Comparison of ENCODE assay signal across 9 cellular contexts in genomic region chr1:69737527-69738176, GRCh38.
A peak's percentile ranks its signal among the peaks of the same experiment; 100 is the strongest.
DNase-seq lines count a peak whose midpoint lies in the region; ATAC-seq and TF ChIP-seq lines count a peak whose summit lies in the region.
"Had no signal": no experiment of that assay in that cellular context is flagged by ENCODE, and none has a peak within 500 bp of the region (broad histone marks: within the 10 kb centered on the region; RNA-seq: fewer than 3 reads in every experiment).

No MANE protein-coding gene starts in this region.

- H3K27me3 ChIP-seq in NT2/D1 (ENCODE audit: insufficient read depth, insufficient read length) (no peaks in the 10 kb centered on the region), colonic mucosa (no peaks in the 10 kb centered on the region)

- peak; percentile 76 for ATAC-seq in GM21515 (IDR thresholded peaks at IDR 0.05; ENCODE audit: unreplicated experiment)

- H3K9me3 ChIP-seq in NT2/D1 (ENCODE audit: insufficient read depth, low read length) (peaks cover 11% of the 10 kb centered on the region), colonic mucosa (no peaks in the 10 kb centered on the region)

- no peaks in the 10 kb centered on the region for H3K9me3 Mint-ChIP-seq in activated CD4-positive, alpha-beta memory T cell treated with anti-CD3 and anti-CD28 coated beads for 36 hours

- in situ Hi-C loops in G401 (cut with HindIII; ENCODE audit: low sequenced_read_pairs) = no loop called here

- H3K4me3 ChIP-seq in NT2/D1 (ENCODE audit: insufficient read length, low read depth) (no peak overlapping the region), colonic mucosa (no peak overlapping the region)

- no peak overlapping the region for H3K9ac ChIP-seq in NT2/D1 (ENCODE audit: insufficient read length, low read depth)
- H3K9ac ChIP-seq in colonic mucosa (ENCODE audit: low read depth in 2 of 2, low read length in 2 of 2) = no peak overlapping the region

- TF ChIP-seq CTCF in colonic mucosa (IDR thresholded peaks at IDR 0.05) = peak; percentile 56

- no peaks in the 10 kb centered on the region for H3K4me1 ChIP-seq in NT2/D1 (ENCODE audit: insufficient read depth, insufficient read length)
- H3K4me1 ChIP-seq in colonic mucosa = no peaks in the 10 kb centered on the region

- CTCF ChIA-PET in activated CD4-positive, alpha-beta memory T cell treated with anti-CD3 and anti-CD28 coated beads for 36 hours (lab: Charles Lee) = interaction anchor here (0.6 to 1.8 kb wide), 5 partner anchors 206 to 1617 kb away, joined by 3 to 7 read pairs (median 4); no protein-coding TSS in a partner anchor

- H3K36me3 ChIP-seq in NT2/D1 (ENCODE audit: insufficient read depth, insufficient read length, low read length) = no peaks in the 10 kb centered on the region
- H3K36me3 ChIP-seq in colonic mucosa = no peaks in the 10 kb centered on the region

- no peak overlapping the region for H3K27ac Mint-ChIP-seq in activated CD4-positive, alpha-beta memory T cell treated with anti-CD3 and anti-CD28 coated beads for 36 hours
- H3K27ac Mint-ChIP-seq: activated naive CD8-positive, alpha-beta T cell had no signal

- POLR2A ChIA-PET in activated CD4-positive, alpha-beta memory T cell treated with anti-CD3 and anti-CD28 coated beads for 36 hours (lab: Charles Lee) = no interaction called here

- H3K4me3 Mint-ChIP-seq in activated CD4-positive, alpha-beta memory T cell treated with anti-CD3 and anti-CD28 coated beads for 36 hours = no peak overlapping the region
- H3K4me3 Mint-ChIP-seq: activated naive CD8-positive, alpha-beta T cell had no signal

- intact Hi-C loops in colonic mucosa (cut with DNase I) = loop anchor here (5.0 kb wide), 1 partner anchor 1265 kb away; no protein-coding TSS in a partner anchor
- intact Hi-C loops in activated CD4-positive, alpha-beta memory T cell treated with anti-CD3 and anti-CD28 coated beads for 36 hours (cut with micrococcal nuclease) = loop anchor here (2.0 kb wide), 1 partner anchor 1267 kb away; no protein-coding TSS in a partner anchor

- no peak overlapping the region for H3K27ac ChIP-seq in colonic mucosa

- H3K27me3 Mint-ChIP-seq in activated CD4-positive, alpha-beta memory T cell treated with anti-CD3 and anti-CD28 coated beads for 36 hours = no peaks in the 10 kb centered on the region
- H3K27me3 Mint-ChIP-seq: activated naive CD8-positive, alpha-beta T cell had no signal

- DNase-seq in G401 (ENCODE audit: low spot score) (peak; percentile 19), HuH-7 (ENCODE audit: low spot score) (peak; percentile 1), NT2/D1 (ENCODE audit: low read depth, low spot score) (peak; percentile 87), colonic mucosa (peak; percentile 27), lung microvascular endothelial cell (ENCODE audit: low read depth in 2 of 2) (peak; percentile 72 to 74)
- DNase-seq in activated CD4-positive, alpha-beta memory T cell treated with anti-CD3 and anti-CD28 coated beads for 36 hours = no peak
- no peak for DNase-seq in activated T-cell treated with anti-CD3 and anti-CD28 coated beads, Interleukin-2, amount 50 U/mL, for 1 hour

- no peaks in the 10 kb centered on the region for H3K36me3 Mint-ChIP-seq in activated CD4-positive, alpha-beta memory T cell treated with anti-CD3 and anti-CD28 coated beads for 36 hours
- H3K36me3 Mint-ChIP-seq: activated naive CD8-positive, alpha-beta T cell had no signal

- H3K4me1 Mint-ChIP-seq in activated CD4-positive, alpha-beta memory T cell treated with anti-CD3 and anti-CD28 coated beads for 36 hours (ENCODE audit: low read depth) = no peaks in the 10 kb centered on the region

Comparison
In these comparisons a context has a peak if more than half of its experiments do, and no peak if none do; other contexts are left out.
1. DNase-seq: peak in G401 (single experiment), HuH-7 (single experiment), NT2/D1 (single experiment), colonic mucosa (single experiment) and lung microvascular endothelial cell (2 of 2); none in activated CD4-positive, alpha-beta memory T cell treated with anti-CD3 and anti-CD28 coated beads for 36 hours (single experiment) and activated T-cell treated with anti-CD3 and anti-CD28 coated beads, Interleukin-2, amount 50 U/mL, for 1 hour (single experiment).